12 cellular contexts compared by ENCODE assay signal in genomic region chr4:140829825-140830224, GRCh38.
DNase-seq lines count a peak whose midpoint lies in the region; ATAC-seq, FAIRE-seq and TF ChIP-seq lines count a peak whose summit lies in the region.
"Had no signal": no experiment of that assay in that cellular context is flagged by ENCODE, and none has a peak within 500 bp of the region (broad histone marks: within the 10 kb centered on the region; RNA-seq: fewer than 3 reads in every experiment).

No MANE protein-coding gene starts in this region.

- no peaks in the 10 kb centered on the region for H3K4me1 Mint-ChIP-seq in activated CD4-positive, alpha-beta memory T cell treated with anti-CD3 and anti-CD28 coated beads for 36 hours (ENCODE audit: low read depth)
- H3K4me1 Mint-ChIP-seq: activated CD4-positive, alpha-beta memory T cell treated with anti-CD3 and anti-CD28 coated beads, Interleukin-2, amount 10 ng/mL, durations not matched to agents 7 days and 5 days; activated naive CD8-positive, alpha-beta T cell treated with anti-CD3 and anti-CD28 coated beads, Interleukin-2, amount 10 ng/mL, durations not matched to agents 7 days and 5 days had no signal

- no peaks in the 10 kb centered on the region for H3K9me3 Mint-ChIP-seq in activated CD4-positive, alpha-beta memory T cell treated with anti-CD3 and anti-CD28 coated beads for 36 hours
- H3K9me3 Mint-ChIP-seq: activated CD4-positive, alpha-beta memory T cell treated with anti-CD3 and anti-CD28 coated beads, Interleukin-2, amount 10 ng/mL, durations not matched to agents 7 days and 5 days; activated naive CD8-positive, alpha-beta T cell treated with anti-CD3 and anti-CD28 coated beads, Interleukin-2, amount 10 ng/mL, durations not matched to agents 7 days and 5 days had no signal

- H3K27ac Mint-ChIP-seq in activated CD4-positive, alpha-beta memory T cell treated with anti-CD3 and anti-CD28 coated beads for 36 hours, result no peak overlapping the region
- H3K27ac Mint-ChIP-seq: activated CD4-positive, alpha-beta memory T cell treated with anti-CD3 and anti-CD28 coated beads, Interleukin-2, amount 10 ng/mL, durations not matched to agents 7 days and 5 days; activated naive CD8-positive, alpha-beta T cell treated with anti-CD3 and anti-CD28 coated beads, Interleukin-2, amount 10 ng/mL, durations not matched to agents 7 days and 5 days had no signal

- CTCF ChIA-PET in activated CD4-positive, alpha-beta memory T cell treated with anti-CD3 and anti-CD28 coated beads for 36 hours (lab: Charles Lee), result no interaction called here

- peaks cover 0 to 2% (median 0%) of the 10 kb centered on the region in 4 donors for H3K4me1 ChIP-seq in esophagus muscularis mucosa
- H3K4me1 ChIP-seq: foreskin keratinocyte had no signal

- DNase-seq in GM18507 (ENCODE audit: extremely low spot score, insufficient read length, low read depth), result no peak
- DNase-seq in esophagus muscularis mucosa (ENCODE audit: extremely low spot score), result no peak
- no peak for DNase-seq in activated CD4-positive, alpha-beta memory T cell treated with anti-CD3 and anti-CD28 coated beads for 36 hours
- no peak for DNase-seq in NCI-H2081 treated with DMSO at 0.1 percent for 48 hours (lab: John Stamatoyannopoulos, UW)
- DNase-seq in stimulated activated naive CD8-positive, alpha-beta T cell treated with anti-CD3 and anti-CD28 coated beads, Interleukin-15, Interleukin-2, amounts not matched to agents 100 U/mL and 50 U/mL, for 24 hours, result no peak
- DNase-seq: activated CD4-positive, alpha-beta memory T cell treated with anti-CD3 and anti-CD28 coated beads, Interleukin-2, amount 10 ng/mL, durations not matched to agents 7 days and 5 days; activated naive CD8-positive, alpha-beta T cell treated with anti-CD3 and anti-CD28 coated beads, Interleukin-2, amount 10 ng/mL, durations not matched to agents 7 days and 5 days; cortex of kidney; foreskin keratinocyte had no signal

- intact Hi-C loops in esophagus muscularis mucosa (cut with DNase I), result no loop called here
- intact Hi-C loops in activated CD4-positive, alpha-beta memory T cell treated with anti-CD3 and anti-CD28 coated beads for 36 hours (cut with micrococcal nuclease), result no loop called here

- ATAC-seq in GM21360 (IDR thresholded peaks at IDR 0.05; ENCODE audit: unreplicated experiment), result peak; percentile 89
- peak; percentile 86 for ATAC-seq in HG02943 (IDR thresholded peaks at IDR 0.05; ENCODE audit: low read depth, unreplicated experiment)
- peak; percentile 85 for ATAC-seq in HG03575 (IDR thresholded peaks at IDR 0.05; ENCODE audit: extremely low read depth, insufficient number of reproducible peaks, low FRiP score, unreplicated experiment)
- ATAC-seq in stimulated activated naive CD8-positive, alpha-beta T cell treated with anti-CD3 and anti-CD28 coated beads, Interleukin-15, Interleukin-2, amounts not matched to agents 100 U/mL and 50 U/mL, for 24 hours, result no peak
- ATAC-seq: foreskin keratinocyte had no signal

- H3K4me3 Mint-ChIP-seq in activated CD4-positive, alpha-beta memory T cell treated with anti-CD3 and anti-CD28 coated beads for 36 hours, result no peak overlapping the region
- H3K4me3 Mint-ChIP-seq: activated CD4-positive, alpha-beta memory T cell treated with anti-CD3 and anti-CD28 coated beads, Interleukin-2, amount 10 ng/mL, durations not matched to agents 7 days and 5 days; activated naive CD8-positive, alpha-beta T cell treated with anti-CD3 and anti-CD28 coated beads, Interleukin-2, amount 10 ng/mL, durations not matched to agents 7 days and 5 days had no signal

- H3K36me3 ChIP-seq in esophagus muscularis mucosa, result no peaks in the 10 kb centered on the region

- no peaks in the 10 kb centered on the region for H3K36me3 Mint-ChIP-seq in activated CD4-positive, alpha-beta memory T cell treated with anti-CD3 and anti-CD28 coated beads for 36 hours
- H3K36me3 Mint-ChIP-seq: activated naive CD8-positive, alpha-beta T cell treated with anti-CD3 and anti-CD28 coated beads, Interleukin-2, amount 10 ng/mL, durations not matched to agents 7 days and 5 days had no signal

- H3K9me3 ChIP-seq in esophagus muscularis mucosa, result no peaks in the 10 kb centered on the region

- H3K27me3 ChIP-seq in esophagus muscularis mucosa, result no peaks in the 10 kb centered on the region

- POLR2A ChIA-PET in activated CD4-positive, alpha-beta memory T cell treated with anti-CD3 and anti-CD28 coated beads for 36 hours (lab: Charles Lee), result no interaction called here

- FAIRE-seq in GM18507 (lab: Jason Lieb, UNC), result peak; percentile 76

- TF ChIP-seq POLR2A in esophagus muscularis mucosa (IDR thresholded peaks at IDR 0.05; ENCODE audit: low read depth), result no peak

- TF ChIP-seq CTCF in esophagus muscularis mucosa (IDR thresholded peaks at IDR 0.05), result no peak

- TF ChIP-seq EP300 in esophagus muscularis mucosa (IDR thresholded peaks at IDR 0.05), result no peak

- no peak overlapping the region for H3K4me3 ChIP-seq in esophagus muscularis mucosa

- H3K27me3 Mint-ChIP-seq in activated CD4-positive, alpha-beta memory T cell treated with anti-CD3 and anti-CD28 coated beads for 36 hours, result peaks cover 3% of the 10 kb centered on the region
- H3K27me3 Mint-ChIP-seq: activated naive CD8-positive, alpha-beta T cell treated with anti-CD3 and anti-CD28 coated beads, Interleukin-2, amount 10 ng/mL, durations not matched to agents 7 days and 5 days had no signal

- no peak overlapping the region for H3K27ac ChIP-seq in esophagus muscularis mucosa (replicated peaks in 1 of 4)
- H3K27ac ChIP-seq: foreskin keratinocyte had no signal
